Comparison of ENCODE assay signal across 17 cellular contexts in the genomic region with DNA sequence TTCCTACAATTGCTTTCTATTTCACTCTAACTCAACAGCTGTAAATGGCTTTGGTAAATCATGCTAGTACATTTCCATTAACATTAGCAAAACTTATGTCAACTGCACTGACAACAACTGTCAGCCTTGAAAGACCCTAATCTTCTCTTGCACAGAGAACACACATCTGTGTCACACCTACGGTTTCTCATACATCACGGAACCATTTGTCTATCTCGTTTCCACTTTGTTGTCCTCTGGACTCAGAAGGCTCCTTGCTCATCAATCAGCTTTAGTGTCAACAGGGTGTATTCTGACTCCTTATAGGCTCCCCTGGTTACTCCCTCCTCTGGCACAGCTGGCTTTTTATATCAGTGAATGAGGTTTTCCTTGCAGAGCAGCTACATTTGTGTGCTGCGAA. TPM values are rescaled to one million over a fixed set of nuclear protein-coding genes. Genes with fewer than 3 reads are reported as not detected.
DNase-seq lines count a peak whose midpoint lies in the region; ATAC-seq, FAIRE-seq and TF ChIP-seq lines count a peak whose summit lies in the region.
"Had no signal": no experiment of that assay in that cellular context is flagged by ENCODE, and none has a peak within 500 bp of the region (broad histone marks: within the 10 kb centered on the region; RNA-seq: fewer than 3 reads in every experiment).

No MANE protein-coding gene starts in this region.

- H3K79me2 ChIP-seq in GM12878 (ENCODE audit: control insufficient read depth, insufficient read depth, low read length) = no peaks in the 10 kb centered on the region

- BruUV-seq in GM12878 (replicated peaks; lab: Mats Ljungman, UMichigan) = no TSS peak

- RAD21 ChIA-PET in GM12878 (lab: Charles Lee; ENCODE audit: unreplicated experiment) = no interaction called here

- H3K4me1 Mint-ChIP-seq in type B pancreatic cell (ENCODE audit: unreplicated experiment) = peaks cover 11% of the 10 kb centered on the region
- H3K4me1 Mint-ChIP-seq: CD8-positive, alpha-beta memory T cell had no signal

- no peak for TF ChIP-seq CTCF in GM12878 (IDR thresholded peaks at IDR 0.05 in 2 of 3, conservative IDR thresholded peaks at IDR 0.05 in 1 of 3; ENCODE audit: control insufficient read depth in 2 of 3, extremely low read depth in 1 of 3, insufficient read depth in 1 of 3, low read depth in 3 of 3, low read length in 3 of 3)
- no peak for TF ChIP-seq CTCF in type B pancreatic cell (conservative IDR thresholded peaks at IDR 0.05)

- SMC1A ChIA-PET in GM12878 (lab: Charles Lee; ENCODE audit: uncharacterized antibody, unreplicated experiment) = no interaction called here

- H3K36me3 ChIP-seq in GM12878 (ENCODE audit: control insufficient read depth in 2 of 2, insufficient read depth in 2 of 2, low read length in 1 of 2) = no peaks in the 10 kb centered on the region

- intact Hi-C loops in GM12878 (cut with micrococcal nuclease; ENCODE audit: unreplicated experiment) = no loop called here

- peak; percentile 48 for DNase-seq in NCI-H82 treated with DMSO at 0.1 percent for 48 hours (lab: John Stamatoyannopoulos, UW; ENCODE audit: unreplicated experiment)
- DNase-seq in GM12878 (ENCODE audit: low read depth, low spot score) = no peak
- DNase-seq in type B pancreatic cell (ENCODE audit: extremely low spot score, unreplicated experiment) = no peak
- no peak for DNase-seq in activated CD4-positive, CD25-positive, alpha-beta regulatory T cell (lab: John Stamatoyannopoulos, UW)
- DNase-seq in NCI-H1105 (lab: John Stamatoyannopoulos, UW) = no peak
- DNase-seq in kidney tubule cell (ENCODE audit: low spot score) = no peak
- DNase-seq: Caco-2; CD8-positive, alpha-beta memory T cell; DND-41; GDM1; GM23248; KBM-7 had no signal

- no peak overlapping the region for H3K4me3 ChIP-seq in GM12878
- H3K4me3 ChIP-seq: A549, GM23248 had no signal

- no peaks in the 10 kb centered on the region for H3K27me3 ChIP-seq in GM12878 (replicated peaks in 1 of 2; ENCODE audit: control insufficient read depth in 2 of 2, insufficient read depth in 2 of 2, low read length in 1 of 2)

- 92% methylated on average over 4 of the region's 4 CpGs for WGBS in GM12878 (ENCODE audit: insufficient coverage, insufficient replicate concordance, low lambda C conversion rate, missing lambda C conversion rate)

- TF ChIP-seq RAD21 in GM12878 (IDR thresholded peaks at IDR 0.05; ENCODE audit: insufficient read depth, low read depth, low read length) = no peak

- POLR2A ChIA-PET in GM12878 (lab: Charles Lee) = no interaction called here

- peaks cover 12% of the 10 kb centered on the region for H3K9me3 ChIP-seq in GM12878 (replicated peaks; ENCODE audit: control insufficient read depth, insufficient read depth, low read length)

- H3K27ac ChIP-seq in GM12878 (ENCODE audit: control insufficient read depth, insufficient read depth) = no peak overlapping the region
- H3K27ac ChIP-seq: A549, GM23248 had no signal

- H3K4me2 ChIP-seq in GM12878 (ENCODE audit: control insufficient read depth, insufficient read depth) = no peak overlapping the region
- H3K4me2 ChIP-seq: A549 had no signal

- H3K27me3 Mint-ChIP-seq in type B pancreatic cell = peaks cover 44% of the 10 kb centered on the region

- H3K27ac Mint-ChIP-seq in type B pancreatic cell = peak overlapping the region; percentile 43
- H3K27ac Mint-ChIP-seq: CD8-positive, alpha-beta memory T cell had no signal

- FAIRE-seq in GM12878 (lab: Jason Lieb, UNC) = no peak
- FAIRE-seq: A549, H54 had no signal

- H3K36me3 Mint-ChIP-seq in type B pancreatic cell = no peaks in the 10 kb centered on the region
- H3K36me3 Mint-ChIP-seq: CD14-positive monocyte had no signal

- peaks cover 14% of the 10 kb centered on the region for H3K9me3 Mint-ChIP-seq in type B pancreatic cell

- TF ChIP-seq EP300 in GM12878 (IDR thresholded peaks at IDR 0.05; ENCODE audit: borderline replicate concordance in 1 of 2, control insufficient read depth in 1 of 2, low read depth in 2 of 2, low read length in 2 of 2) = no peak

- H4K20me1 ChIP-seq in GM12878 (ENCODE audit: control insufficient read depth, insufficient read depth) = no peaks in the 10 kb centered on the region

- in situ Hi-C loops in GM12878 (cut with MboI) = no loop called here

- H2AFZ ChIP-seq in GM12878 (ENCODE audit: control insufficient read depth, low read depth, low read length) = no peak overlapping the region
- H2AFZ ChIP-seq: GM23248 had no signal

- ATAC-seq in GM18868 (IDR thresholded peaks at IDR 0.05; ENCODE audit: unreplicated experiment) (peak; percentile 39), GM12878 (no peak)
- ATAC-seq: A549, HCT116 had no signal

- no peak overlapping the region for H3K9ac ChIP-seq in GM12878 (ENCODE audit: control insufficient read depth, insufficient read depth, low read length)
- H3K9ac ChIP-seq: GM23248 had no signal

- TF ChIP-seq POLR2A in GM12878 (IDR thresholded peaks at IDR 0.05; ENCODE audit: low read depth, low read length) = no peak

- no peaks in the 10 kb centered on the region for H3K4me1 ChIP-seq in GM12878 (ENCODE audit: control insufficient read depth, insufficient read depth, low read length)
- H3K4me1 ChIP-seq: A549, Caco-2 had no signal

- CTCF ChIA-PET in GM12878 (lab: Yijun Ruan, JAX) = interaction anchor here (0.6 to 1.0 kb wide), 2 partner anchors 101 to 1456 kb away, joined by 3 read pairs; no protein-coding TSS in a partner anchor

- no peak overlapping the region for H3K4me3 Mint-ChIP-seq in type B pancreatic cell
- H3K4me3 Mint-ChIP-seq: CD14-positive monocyte; CD8-positive, alpha-beta memory T cell had no signal

TF ChIP-seq in GM12878, 131 proteins besides CTCF, POLR2A, EP300 and RAD21:
- TF ChIP-seq, protein P1, sequence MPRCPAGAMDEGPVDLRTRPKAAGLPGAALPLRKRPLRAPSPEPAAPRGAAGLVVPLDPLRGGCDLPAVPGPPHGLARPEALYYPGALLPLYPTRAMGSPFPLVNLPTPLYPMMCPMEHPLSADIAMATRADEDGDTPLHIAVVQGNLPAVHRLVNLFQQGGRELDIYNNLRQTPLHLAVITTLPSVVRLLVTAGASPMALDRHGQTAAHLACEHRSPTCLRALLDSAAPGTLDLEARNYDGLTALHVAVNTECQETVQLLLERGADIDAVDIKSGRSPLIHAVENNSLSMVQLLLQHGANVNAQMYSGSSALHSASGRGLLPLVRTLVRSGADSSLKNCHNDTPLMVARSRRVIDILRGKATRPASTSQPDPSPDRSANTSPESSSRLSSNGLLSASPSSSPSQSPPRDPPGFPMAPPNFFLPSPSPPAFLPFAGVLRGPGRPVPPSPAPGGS (IDR thresholded peaks at IDR 0.05; ENCODE audit: borderline replicate concordance, insufficient read depth, low read depth, low read length, poor library complexity, severe bottlenecking) = peak; percentile 35
- no peak for TF ChIP-seq HCFC1 (IDR thresholded peaks at IDR 0.05; ENCODE audit: low read length)
TF ChIP-seq in GM12878: peak in this region for 1.

RNA-seq across cellular contexts. Expression of gene CD83, which starts 49.2 kb away (rescaled TPM):
- 204 and 206 TPM in 2 replicates for total RNA-seq in GM12878 (2013; cell fraction: nucleolus; rRNA removed)
- total RNA-seq in GM12878 (2014; rRNA removed) = 161 and 190 TPM in 2 replicates
- total RNA-seq in GM12878 (2014; rRNA removed; fragmentation: Illumina TruSeq; extraction: Trizol) = 126 and 127 TPM in 2 replicates
- 128 and 132 TPM in 2 replicates for total RNA-seq in GM12878 (2021)
- polyA plus RNA-seq in GM12878 (2011; ENCODE audit: low read depth) = 62.9 TPM
- 121 and 129 TPM in 2 replicates for polyA plus RNA-seq in GM12878 (2011; rRNA removed)
- polyA plus RNA-seq in GM12878 (2011; cell fraction: cytosol; rRNA removed) = 61.3 and 73.0 TPM in 2 replicates
- 61.7 and 74.8 TPM in 2 replicates for polyA plus RNA-seq in GM12878 (2011; cell fraction: nucleus; rRNA removed)
- 55.9 and 78.6 TPM in 2 replicates for polyA plus RNA-seq in GM12878 (2012)
- polyA plus RNA-seq in GM12878 (2014; fragmentation: Illumina TruSeq; extraction: Trizol) = 170 and 198 TPM in 2 replicates
- 100 to 1,000 TPM; 120 to 174 TPM for polyA plus RNA-seq in GM12878 (2014; fragmentation: Nextera tagmentation; extraction: Ambion mirVana)
- polyA plus RNA-seq in GM12878 (2014; rRNA removed) = 158 and 173 TPM in 2 replicates
- polyA plus RNA-seq in GM12878 (2016; fragmentation: Nextera tagmentation; extraction: Ambion mirVana) = 10 to 100 TPM; 76.1 to 78.6 TPM
- polyA minus RNA-seq in GM12878 (2011; rRNA and poly(A)+ RNA removed) = 48.8 and 53.4 TPM in 2 replicates
- 16.2 and 18.5 TPM in 2 replicates for polyA minus RNA-seq in GM12878 (2011; cell fraction: cytosol; rRNA and poly(A)+ RNA removed)
- 14.9 and 19.7 TPM in 2 replicates for polyA minus RNA-seq in GM12878 (2011; cell fraction: nucleus; rRNA and poly(A)+ RNA removed)
- 1.7 and 7.7 TPM in 2 replicates for total RNA-seq in type B pancreatic cell (ENCODE audit: low replicate concordance)

Comparison
In these comparisons a context has a peak if more than half of its experiments do, and no peak if none do; other contexts are left out.
1. RNA of gene CD83, which starts 49.2 kb away (total RNA-seq): 126 to 206 TPM in GM12878; 1.7 to 7.7 TPM in type B pancreatic cell; every median in the first group is over 10 times any median in the second.